8 cellular contexts compared by ENCODE assay signal in genomic region chr2:44167311-44167907, GRCh38. TPM values are rescaled to one million over a fixed set of nuclear protein-coding genes. Genes with fewer than 3 reads are reported as not detected.
DNase-seq lines count a peak whose midpoint lies in the region; ATAC-seq, FAIRE-seq and TF ChIP-seq lines count a peak whose summit lies in the region.

No MANE protein-coding gene starts in this region.

- H3K9me3 Mint-ChIP-seq in activated CD4-positive, alpha-beta T cell treated with anti-CD3 and anti-CD28 coated beads for 36 hours (ENCODE audit: low read depth), result peaks cover 7% of the 10 kb centered on the region
- H3K9me3 Mint-ChIP-seq in activated naive CD4-positive, alpha-beta T cell treated with anti-CD3 and anti-CD28 coated beads, Interleukin-2, amount 50 U/mL, for 72 hours, result peaks cover 0 to 8% of the 10 kb centered on the region in 2 donors

- H3K4me1 ChIP-seq in kidney (ENCODE audit: control insufficient read depth in 1 of 2, insufficient read depth in 1 of 2, low read depth in 1 of 2, low read length in 2 of 2) (peaks cover 0 to 10% of the 10 kb centered on the region in 2 donors), thoracic aorta (ENCODE audit: control insufficient read depth in 1 of 2, low read depth in 2 of 2) (peaks cover 12 to 16% of the 10 kb centered on the region in 2 donors)

- H3K36me3 ChIP-seq in kidney (ENCODE audit: control insufficient read depth in 1 of 2, insufficient read depth in 2 of 2, low read length in 2 of 2), result no peaks in the 10 kb centered on the region
- H3K36me3 ChIP-seq in thoracic aorta, result no peaks in the 10 kb centered on the region

- no peak for FAIRE-seq in kidney (lab: Jason Lieb, UNC)

- POLR2A ChIA-PET in activated CD4-positive, alpha-beta T cell treated with anti-CD3 and anti-CD28 coated beads for 36 hours (lab: Charles Lee), result interaction anchor here (0.7 to 1.5 kb wide), 4 partner anchors 47 to 412 kb away, joined by 3 to 7 read pairs (median 4); partner anchors contain the start of genes CAMKMT and PREPL

- no peak for DNase-seq in activated CD4-positive, alpha-beta T cell treated with anti-CD3 and anti-CD28 coated beads for 36 hours
- no peak for DNase-seq in activated CD4-positive, alpha-beta T cell treated with anti-CD3 and anti-CD28 coated beads for 48 hours
- no peak for DNase-seq in activated naive CD4-positive, alpha-beta T cell treated with anti-CD3 and anti-CD28 coated beads, Interleukin-2, amount 50 U/mL, for 72 hours (ENCODE audit: low spot score in 2 of 2)
- DNase-seq in kidney (no peak), thoracic aorta (ENCODE audit: low spot score) (no peak), GM13977 (ENCODE audit: low spot score) (no peak)
- no peak for DNase-seq in activated CD4-positive, alpha-beta T cell treated with anti-CD3 and anti-CD28 coated beads, Interleukin-2, amount 50 U/mL, for 48 hours

- peak overlapping the region; percentile 94 for H3K27ac Mint-ChIP-seq in activated CD4-positive, alpha-beta T cell treated with anti-CD3 and anti-CD28 coated beads for 36 hours
- peak overlapping the region; percentile 97 to 98 for H3K27ac Mint-ChIP-seq in activated naive CD4-positive, alpha-beta T cell treated with anti-CD3 and anti-CD28 coated beads, Interleukin-2, amount 50 U/mL, for 72 hours

- H3K27ac ChIP-seq in kidney (ENCODE audit: low read depth in 2 of 2, low read length in 2 of 2) (peak overlapping the region; percentile 98 to 99), thoracic aorta (peak overlapping the region; percentile 88 to 93)

- H3K4me1 Mint-ChIP-seq in activated CD4-positive, alpha-beta T cell treated with anti-CD3 and anti-CD28 coated beads for 36 hours, result peaks cover 23% of the 10 kb centered on the region

- no peak for ATAC-seq in activated CD4-positive, alpha-beta T cell treated with anti-CD3 and anti-CD28 coated beads for 36 hours
- ATAC-seq in activated naive CD4-positive, alpha-beta T cell treated with anti-CD3 and anti-CD28 coated beads, Interleukin-2, amount 50 U/mL, for 72 hours, result no peak
- ATAC-seq in thoracic aorta (ENCODE audit: insufficient number of reproducible peaks, low FRiP score, low read depth), result no peak
- ATAC-seq in HG02870 (IDR thresholded peaks at IDR 0.05; ENCODE audit: unreplicated experiment), result no peak

- H3K4me3 ChIP-seq in kidney (ENCODE audit: low read length in 2 of 2) (peak overlapping the region; percentile 78 to 87), thoracic aorta (peak overlapping the region; percentile 70)

- peak overlapping the region; percentile 46 to 88 for H3K9ac ChIP-seq in kidney (ENCODE audit: low read length in 2 of 2)

- TF ChIP-seq CTCF in kidney (IDR thresholded peaks at IDR 0.05; ENCODE audit: borderline replicate concordance, extremely low read depth, insufficient read depth) (no peak), thoracic aorta (IDR thresholded peaks at IDR 0.05) (no peak), GM13977 (IDR thresholded peaks at IDR 0.05; ENCODE audit: extremely low read depth, insufficient read depth, missing control alignments) (no peak)

- intact Hi-C loops in activated CD4-positive, alpha-beta T cell treated with anti-CD3 and anti-CD28 coated beads for 36 hours (cut with DNase I, micrococcal nuclease), result loop anchor here in 1 of 2 experiments (5.0 kb wide), 3 partner anchors 45 to 1355 kb away; no protein-coding TSS in a partner anchor
- intact Hi-C loops in kidney (cut with DNase I), result no loop called here

- peaks cover 6% of the 10 kb centered on the region for H3K36me3 Mint-ChIP-seq in activated CD4-positive, alpha-beta T cell treated with anti-CD3 and anti-CD28 coated beads for 36 hours (ENCODE audit: low read depth)
- peaks cover 8 to 27% of the 10 kb centered on the region in 2 donors for H3K36me3 Mint-ChIP-seq in activated naive CD4-positive, alpha-beta T cell treated with anti-CD3 and anti-CD28 coated beads, Interleukin-2, amount 50 U/mL, for 72 hours

- H3K9me3 ChIP-seq in kidney (ENCODE audit: control insufficient read depth in 1 of 2, low read length in 2 of 2), result no peaks in the 10 kb centered on the region
- no peaks in the 10 kb centered on the region for H3K9me3 ChIP-seq in thoracic aorta

- CTCF ChIA-PET in activated CD4-positive, alpha-beta T cell treated with anti-CD3 and anti-CD28 coated beads for 36 hours (lab: Charles Lee), result interaction anchor here (1.2 kb wide), 1 partner anchor 47 kb away, joined by 3 read pairs; no protein-coding TSS in a partner anchor

- no peaks in the 10 kb centered on the region for H3K27me3 ChIP-seq in thoracic aorta (replicated peaks; ENCODE audit: insufficient read depth)

- peak overlapping the region; percentile 94 for H3K4me3 Mint-ChIP-seq in activated CD4-positive, alpha-beta T cell treated with anti-CD3 and anti-CD28 coated beads for 36 hours

- no peaks in the 10 kb centered on the region for H3K27me3 Mint-ChIP-seq in activated CD4-positive, alpha-beta T cell treated with anti-CD3 and anti-CD28 coated beads for 36 hours

- in situ Hi-C loops in GM13977 (cut with MboI; ENCODE audit: low pct_unique_long_range_greater_than_20kb, low sequenced_read_pairs, unreplicated experiment), result no loop called here

RNA-seq across cellular contexts. Expression of gene PPM1B, which starts 1.3 kb away (rescaled TPM):
- total RNA-seq in activated CD4-positive, alpha-beta T cell treated with anti-CD3 and anti-CD28 coated beads for 36 hours, result 10 to 100 TPM; 34.8 to 42.0 TPM
- 10 to 100 TPM; 40.6 to 57.5 TPM for total RNA-seq in activated naive CD4-positive, alpha-beta T cell treated with anti-CD3 and anti-CD28 coated beads, Interleukin-2, amount 50 U/mL, for 72 hours
- total RNA-seq in kidney (45.9 TPM), thoracic aorta (10 to 100 TPM; 69.9 to 99.3 TPM)
- 19.8 TPM for polyA plus RNA-seq in kidney (ENCODE audit: insufficient read depth, low read depth, low replicate concordance)
